23 cellular contexts compared by ENCODE assay signal in genomic region chr5:81209869-81210268, GRCh38. TPM values are rescaled to one million over a fixed set of nuclear protein-coding genes. Genes with fewer than 3 reads are reported as not detected.
DNase-seq lines count a peak whose midpoint lies in the region; ATAC-seq and TF ChIP-seq lines count a peak whose summit lies in the region.
"Had no signal": no experiment of that assay in that cellular context is flagged by ENCODE, and none has a peak within 500 bp of the region (broad histone marks: within the 10 kb centered on the region; RNA-seq: fewer than 3 reads in every experiment).

No MANE protein-coding gene starts in this region.

- ATAC-seq in GM18520 (IDR thresholded peaks at IDR 0.05; ENCODE audit: unreplicated experiment) (peak; percentile 33), HG02623 (IDR thresholded peaks at IDR 0.05; ENCODE audit: unreplicated experiment) (no peak), GM21381 (IDR thresholded peaks at IDR 0.05; ENCODE audit: unreplicated experiment) (no peak)
- ATAC-seq in activated T-cell treated with anti-CD3 and anti-CD28 coated beads, Interleukin-2, amount 50 U/mL, for 4 hours, result peak; percentile 51 to 61
- ATAC-seq: naive thymus-derived CD4-positive, alpha-beta T cell; upper lobe of right lung had no signal

- no peaks in the 10 kb centered on the region for H3K27me3 Mint-ChIP-seq in activated CD4-positive, alpha-beta memory T cell treated with anti-CD3 and anti-CD28 coated beads for 36 hours
- no peaks in the 10 kb centered on the region for H3K27me3 Mint-ChIP-seq in activated CD4-positive, alpha-beta memory T cell treated with anti-CD3 and anti-CD28 coated beads, Interleukin-2, amount 10 ng/mL, durations not matched to agents 7 days and 5 days
- no peaks in the 10 kb centered on the region for H3K27me3 Mint-ChIP-seq in activated T-cell treated with anti-CD3 and anti-CD28 coated beads, Interleukin-2, amount 50 U/mL, for 4 hours (ENCODE audit: low read depth)
- no peaks in the 10 kb centered on the region for H3K27me3 Mint-ChIP-seq in progenitor cell of endocrine pancreas
- H3K27me3 Mint-ChIP-seq in HFFc6 (ENCODE audit: insufficient read depth), result peaks cover 15% of the 10 kb centered on the region
- H3K27me3 Mint-ChIP-seq: activated naive CD4-positive, alpha-beta T cell treated with anti-CD3 and anti-CD28 coated beads, Interleukin-2, amount 10 ng/mL, durations not matched to agents 7 days and 5 days; naive thymus-derived CD4-positive, alpha-beta T cell had no signal

- H3K4me1 Mint-ChIP-seq in activated CD4-positive, alpha-beta memory T cell treated with anti-CD3 and anti-CD28 coated beads for 36 hours (ENCODE audit: low read depth), result peaks cover 28% of the 10 kb centered on the region
- peaks cover 9% of the 10 kb centered on the region for H3K4me1 Mint-ChIP-seq in activated CD4-positive, alpha-beta memory T cell treated with anti-CD3 and anti-CD28 coated beads, Interleukin-2, amount 10 ng/mL, durations not matched to agents 7 days and 5 days
- H3K4me1 Mint-ChIP-seq in activated T-cell treated with anti-CD3 and anti-CD28 coated beads, Interleukin-2, amount 50 U/mL, for 4 hours (ENCODE audit: low read depth), result peaks cover 5% of the 10 kb centered on the region
- H3K4me1 Mint-ChIP-seq in progenitor cell of endocrine pancreas (ENCODE audit: low read depth), result peaks cover 18% of the 10 kb centered on the region
- H3K4me1 Mint-ChIP-seq in HFFc6 (ENCODE audit: low read depth), result peaks cover 6% of the 10 kb centered on the region; the same call in 1 of the 2 replicates
- H3K4me1 Mint-ChIP-seq: activated naive CD4-positive, alpha-beta T cell treated with anti-CD3 and anti-CD28 coated beads, Interleukin-2, amount 10 ng/mL, durations not matched to agents 7 days and 5 days; mesothelial cell of epicardium had no signal

- intact Hi-C loops in activated CD4-positive, alpha-beta memory T cell treated with anti-CD3 and anti-CD28 coated beads for 36 hours (cut with micrococcal nuclease), result loop anchor here (2.0 kb wide), 1 partner anchor 85 kb away; no protein-coding TSS in a partner anchor

- H3K4me3 Mint-ChIP-seq in activated CD4-positive, alpha-beta memory T cell treated with anti-CD3 and anti-CD28 coated beads for 36 hours, result no peak overlapping the region
- H3K4me3 Mint-ChIP-seq in activated CD4-positive, alpha-beta memory T cell treated with anti-CD3 and anti-CD28 coated beads, Interleukin-2, amount 10 ng/mL, durations not matched to agents 7 days and 5 days, result no peak overlapping the region
- no peak overlapping the region for H3K4me3 Mint-ChIP-seq in activated T-cell treated with anti-CD3 and anti-CD28 coated beads, Interleukin-2, amount 50 U/mL, for 4 hours
- H3K4me3 Mint-ChIP-seq in progenitor cell of endocrine pancreas (ENCODE audit: low read depth) (no peak overlapping the region), HFFc6 (no peak overlapping the region)
- H3K4me3 Mint-ChIP-seq: activated naive CD4-positive, alpha-beta T cell treated with anti-CD3 and anti-CD28 coated beads, Interleukin-2, amount 10 ng/mL, durations not matched to agents 7 days and 5 days; mesothelial cell of epicardium; naive thymus-derived CD4-positive, alpha-beta T cell had no signal

- TF ChIP-seq CTCF in progenitor cell of endocrine pancreas (IDR thresholded peaks at IDR 0.05; ENCODE audit: unreplicated experiment) (no peak), HFFc6 (IDR thresholded peaks at IDR 0.05) (no peak)

- POLR2A ChIA-PET in activated CD4-positive, alpha-beta memory T cell treated with anti-CD3 and anti-CD28 coated beads for 36 hours (lab: Charles Lee), result no interaction called here
- POLR2A ChIA-PET in activated CD4-positive, alpha-beta memory T cell treated with anti-CD3 and anti-CD28 coated beads, Interleukin-2, amount 10 ng/mL, durations not matched to agents 7 days and 5 days (lab: Charles Lee), result no interaction called here

- peaks cover 13% of the 10 kb centered on the region for H3K36me3 Mint-ChIP-seq in activated CD4-positive, alpha-beta memory T cell treated with anti-CD3 and anti-CD28 coated beads for 36 hours
- no peaks in the 10 kb centered on the region for H3K36me3 Mint-ChIP-seq in activated CD4-positive, alpha-beta memory T cell treated with anti-CD3 and anti-CD28 coated beads, Interleukin-2, amount 10 ng/mL, durations not matched to agents 7 days and 5 days (ENCODE audit: low read depth)
- peaks cover 16% of the 10 kb centered on the region for H3K36me3 Mint-ChIP-seq in activated T-cell treated with anti-CD3 and anti-CD28 coated beads, Interleukin-2, amount 50 U/mL, for 4 hours (ENCODE audit: insufficient read depth)
- no peaks in the 10 kb centered on the region for H3K36me3 Mint-ChIP-seq in progenitor cell of endocrine pancreas (ENCODE audit: insufficient read depth)
- no peaks in the 10 kb centered on the region for H3K36me3 Mint-ChIP-seq in HFFc6 (ENCODE audit: low read depth)
- H3K36me3 Mint-ChIP-seq: activated naive CD4-positive, alpha-beta T cell treated with anti-CD3 and anti-CD28 coated beads, Interleukin-2, amount 10 ng/mL, durations not matched to agents 7 days and 5 days had no signal

- H3K9me3 Mint-ChIP-seq in activated CD4-positive, alpha-beta memory T cell treated with anti-CD3 and anti-CD28 coated beads for 36 hours, result no peaks in the 10 kb centered on the region
- H3K9me3 Mint-ChIP-seq in activated CD4-positive, alpha-beta memory T cell treated with anti-CD3 and anti-CD28 coated beads, Interleukin-2, amount 10 ng/mL, durations not matched to agents 7 days and 5 days, result no peaks in the 10 kb centered on the region
- H3K9me3 Mint-ChIP-seq in activated T-cell treated with anti-CD3 and anti-CD28 coated beads, Interleukin-2, amount 50 U/mL, for 4 hours, result no peaks in the 10 kb centered on the region
- H3K9me3 Mint-ChIP-seq in progenitor cell of endocrine pancreas (ENCODE audit: low read depth) (no peaks in the 10 kb centered on the region), HFFc6 (no peaks in the 10 kb centered on the region)
- H3K9me3 Mint-ChIP-seq: activated naive CD4-positive, alpha-beta T cell treated with anti-CD3 and anti-CD28 coated beads, Interleukin-2, amount 10 ng/mL, durations not matched to agents 7 days and 5 days; mesothelial cell of epicardium; naive thymus-derived CD4-positive, alpha-beta T cell had no signal

- CTCF ChIA-PET in activated CD4-positive, alpha-beta memory T cell treated with anti-CD3 and anti-CD28 coated beads for 36 hours (lab: Charles Lee), result interaction anchor here (2.0 kb wide), 1 partner anchor 15 kb away, joined by 8 read pairs; no protein-coding TSS in a partner anchor
- CTCF ChIA-PET in activated CD4-positive, alpha-beta memory T cell treated with anti-CD3 and anti-CD28 coated beads, Interleukin-2, amount 10 ng/mL, durations not matched to agents 7 days and 5 days (lab: Charles Lee), result interaction anchor here (0.6 kb wide), 1 partner anchor 15 kb away, joined by 4 read pairs; no protein-coding TSS in a partner anchor

- no peak overlapping the region for H3K27ac Mint-ChIP-seq in activated CD4-positive, alpha-beta memory T cell treated with anti-CD3 and anti-CD28 coated beads for 36 hours
- H3K27ac Mint-ChIP-seq in activated CD4-positive, alpha-beta memory T cell treated with anti-CD3 and anti-CD28 coated beads, Interleukin-2, amount 10 ng/mL, durations not matched to agents 7 days and 5 days, result no peak overlapping the region
- peak overlapping the region; percentile 26 for H3K27ac Mint-ChIP-seq in progenitor cell of endocrine pancreas
- no peak overlapping the region for H3K27ac Mint-ChIP-seq in HFFc6
- H3K27ac Mint-ChIP-seq: activated naive CD4-positive, alpha-beta T cell treated with anti-CD3 and anti-CD28 coated beads, Interleukin-2, amount 10 ng/mL, durations not matched to agents 7 days and 5 days; mesothelial cell of epicardium; naive thymus-derived CD4-positive, alpha-beta T cell had no signal

- DNase-seq in activated CD4-positive, alpha-beta memory T cell treated with anti-CD3 and anti-CD28 coated beads for 36 hours, result peak; percentile 70
- no peak for DNase-seq in activated CD4-positive, alpha-beta memory T cell treated with anti-CD3 and anti-CD28 coated beads, Interleukin-2, amount 10 ng/mL, durations not matched to agents 7 days and 5 days
- DNase-seq in activated T-cell treated with anti-CD3 and anti-CD28 coated beads, Interleukin-2, amount 50 U/mL, for 4 hours, result no peak
- DNase-seq in progenitor cell of endocrine pancreas (ENCODE audit: low spot score, unreplicated experiment) (no peak), HFFc6 (no peak)
- DNase-seq: activated naive CD4-positive, alpha-beta T cell treated with anti-CD3 and anti-CD28 coated beads, Interleukin-2, amount 10 ng/mL, durations not matched to agents 7 days and 5 days; BE2C; central memory CD4-positive, alpha-beta T cell; dermis blood vessel endothelial cell; GDM1; IMR-90; islet precursor cell; naive thymus-derived CD4-positive, alpha-beta T cell; NCI-H1092; NCI-H187; NCI-H774; ovary; upper lobe of right lung had no signal

RNA-seq across cellular contexts. Expression of gene CKMT2, which starts 23.3 kb away (rescaled TPM):
- total RNA-seq in activated CD4-positive, alpha-beta memory T cell treated with anti-CD3 and anti-CD28 coated beads for 36 hours, result not detected
- not detected for total RNA-seq in activated CD4-positive, alpha-beta memory T cell treated with anti-CD3 and anti-CD28 coated beads, Interleukin-2, amount 10 ng/mL, durations not matched to agents 7 days and 5 days
- not detected for total RNA-seq in activated T-cell treated with anti-CD3 and anti-CD28 coated beads, Interleukin-2, amount 50 U/mL, for 4 hours
- 1.7 and 3.7 TPM in 2 replicates for total RNA-seq in progenitor cell of endocrine pancreas
- total RNA-seq in HFFc6 (2021; fragmentation: NEBNext Ultra II Directional; extraction: Animal tissue kit (Norgen Biotek cat#: 25700)), result not detected
- total RNA-seq: A673; naive thymus-derived CD4-positive, alpha-beta T cell had no signal

Comparison
In these comparisons a context has a peak if more than half of its experiments do, and no peak if none do; other contexts are left out.
1. ATAC-seq: peak in GM18520 (single experiment) and activated T-cell treated with anti-CD3 and anti-CD28 coated beads, Interleukin-2, amount 50 U/mL, for 4 hours (2 of 2); none in HG02623 (single experiment) and GM21381 (single experiment).